In genomic region chr2:224319756-224320155, GRCh38 we compare ENCODE assay signal across 31 cellular contexts.
"Had no signal": no experiment of that assay in that cellular context is flagged by ENCODE, and none has a peak within 500 bp of the region (broad histone marks: within the 10 kb centered on the region; RNA-seq: fewer than 3 reads in every experiment).

No MANE protein-coding gene starts in this region.

- FAIRE-seq: astrocyte, bronchial epithelial cell, frontal cortex had no signal

- H3K4me3 Mint-ChIP-seq: activated B cell treated with CpG ODN at 0.5 μM for 24 hours; activated CD4-positive, alpha-beta memory T cell treated with anti-CD3 and anti-CD28 coated beads, Interleukin-2, amount 10 ng/mL, durations not matched to agents 7 days and 5 days; activated naive CD8-positive, alpha-beta T cell; activated T-cell treated with anti-CD3 and anti-CD28 coated beads, Interleukin-2, amount 50 U/mL, for 24 hours; activated T-cell treated with anti-CD3 and anti-CD28 coated beads, Interleukin-2, amount 50 U/mL, for 72 hours; central memory CD8-positive, alpha-beta T cell; dendritic cell treated with granulocyte-macrophage colony-stimulating factor and Interleukin-4, amounts not matched to agents 40 ng/mL and 50 ng/mL, for 4 days; endodermal cell; T-helper 1 cell treated with Interleukin-12 subunit alpha and Interleukin-12 subunit beta and Interleukin-4 antibody, amounts not matched to agents 30 μg/mL and 1 μg/mL, for 36 hours; T-helper 2 cell treated with Interferon-gamma antibody and Interleukin-4, amounts not matched to agents 5 μg/mL and 100 μg/mL, for 36 hours had no signal

- H3K27ac Mint-ChIP-seq: activated B cell treated with CpG ODN at 0.5 μM for 24 hours; activated CD4-positive, alpha-beta memory T cell treated with anti-CD3 and anti-CD28 coated beads, Interleukin-2, amount 10 ng/mL, durations not matched to agents 7 days and 5 days; activated naive CD8-positive, alpha-beta T cell; activated T-cell treated with anti-CD3 and anti-CD28 coated beads, Interleukin-2, amount 50 U/mL, for 24 hours; activated T-cell treated with anti-CD3 and anti-CD28 coated beads, Interleukin-2, amount 50 U/mL, for 72 hours; dendritic cell treated with granulocyte-macrophage colony-stimulating factor and Interleukin-4, amounts not matched to agents 40 ng/mL and 50 ng/mL, for 4 days; endodermal cell; T-helper 1 cell treated with Interleukin-12 subunit alpha and Interleukin-12 subunit beta and Interleukin-4 antibody, amounts not matched to agents 30 μg/mL and 1 μg/mL, for 36 hours; T-helper 2 cell treated with Interferon-gamma antibody and Interleukin-4, amounts not matched to agents 5 μg/mL and 100 μg/mL, for 36 hours had no signal

- H3K36me3 Mint-ChIP-seq: activated naive CD8-positive, alpha-beta T cell had no signal

- H3K4me3 ChIP-seq: coronary artery, dorsolateral prefrontal cortex had no signal

- H3K27me3 ChIP-seq: brain microvascular endothelial cell had no signal

- H3K9me3 Mint-ChIP-seq: activated B cell treated with CpG ODN at 0.5 μM for 24 hours; activated CD4-positive, alpha-beta memory T cell treated with anti-CD3 and anti-CD28 coated beads, Interleukin-2, amount 10 ng/mL, durations not matched to agents 7 days and 5 days; activated T-cell treated with anti-CD3 and anti-CD28 coated beads, Interleukin-2, amount 50 U/mL, for 24 hours; activated T-cell treated with anti-CD3 and anti-CD28 coated beads, Interleukin-2, amount 50 U/mL, for 72 hours; central memory CD8-positive, alpha-beta T cell; dendritic cell treated with granulocyte-macrophage colony-stimulating factor and Interleukin-4, amounts not matched to agents 40 ng/mL and 50 ng/mL, for 4 days; endodermal cell; T-helper 1 cell treated with Interleukin-12 subunit alpha and Interleukin-12 subunit beta and Interleukin-4 antibody, amounts not matched to agents 30 μg/mL and 1 μg/mL, for 36 hours; T-helper 2 cell treated with Interferon-gamma antibody and Interleukin-4, amounts not matched to agents 5 μg/mL and 100 μg/mL, for 36 hours had no signal

- DNase-seq: activated B cell treated with CpG ODN at 0.5 μM for 24 hours; activated CD4-positive, alpha-beta memory T cell treated with anti-CD3 and anti-CD28 coated beads, Interleukin-2, amount 10 ng/mL, durations not matched to agents 7 days and 5 days; activated CD4-positive, alpha-beta T cell treated with anti-CD3 and anti-CD28 coated beads for 48 hours; activated CD8-positive, alpha-beta memory T cell treated with anti-CD3 and anti-CD28 coated beads, Interleukin-2, amount 50 U/mL, for 48 hours; activated gamma-delta T cell treated with Interleukin-2 at 50 U/mL for 16 hours; activated naive CD4-positive, alpha-beta T cell treated with anti-CD3 and anti-CD28 coated beads, Interleukin-2, amount 50 U/mL, for 16 hours; activated naive CD4-positive, alpha-beta T cell treated with Interleukin-2 at 50 U/mL for 16 hours; activated T-cell treated with anti-CD3 and anti-CD28 coated beads for 4 hours; activated T-cell treated with anti-CD3 and anti-CD28 coated beads, Interleukin-2, amount 50 U/mL, for 24 hours; activated T-cell treated with anti-CD3 and anti-CD28 coated beads, Interleukin-2, amount 50 U/mL, for 72 hours; amniotic stem cell; anterior cingulate cortex; brain microvascular endothelial cell; dorsolateral prefrontal cortex; effector memory CD4-positive, alpha-beta T cell; endodermal cell; foreskin fibroblast; head of caudate nucleus; T1000; WERI-Rb-1 had no signal

- ATAC-seq: activated CD4-positive, CD25-positive, alpha-beta regulatory T cell treated with anti-CD3 and anti-CD28 coated beads, Interleukin-2, amount 50 U/mL, for 24 hours; activated T-cell treated with anti-CD3 and anti-CD28 coated beads, Interleukin-2, amount 50 U/mL, for 72 hours; esophagus mucosa had no signal

- H3K27ac ChIP-seq: brain microvascular endothelial cell, coronary artery, dorsolateral prefrontal cortex, WERI-Rb-1 had no signal

- H3K4me1 Mint-ChIP-seq: activated B cell treated with CpG ODN at 0.5 μM for 24 hours; activated CD4-positive, alpha-beta memory T cell treated with anti-CD3 and anti-CD28 coated beads, Interleukin-2, amount 10 ng/mL, durations not matched to agents 7 days and 5 days; central memory CD8-positive, alpha-beta T cell had no signal

- H3K36me3 ChIP-seq: brain microvascular endothelial cell, WERI-Rb-1 had no signal
